In genomic region chr3:47577583-47578118, GRCh38 we compare ENCODE assay signal across 1 cellular context.
TF ChIP-seq lines count a peak whose summit lies in the region.

No MANE protein-coding gene starts in this region.

TF ChIP-seq in K562, 482 proteins besides CTCF, POLR2A, EP300 and RAD21 (continued from another document and continues in another):
- TF ChIP-seq, protein P1, sequence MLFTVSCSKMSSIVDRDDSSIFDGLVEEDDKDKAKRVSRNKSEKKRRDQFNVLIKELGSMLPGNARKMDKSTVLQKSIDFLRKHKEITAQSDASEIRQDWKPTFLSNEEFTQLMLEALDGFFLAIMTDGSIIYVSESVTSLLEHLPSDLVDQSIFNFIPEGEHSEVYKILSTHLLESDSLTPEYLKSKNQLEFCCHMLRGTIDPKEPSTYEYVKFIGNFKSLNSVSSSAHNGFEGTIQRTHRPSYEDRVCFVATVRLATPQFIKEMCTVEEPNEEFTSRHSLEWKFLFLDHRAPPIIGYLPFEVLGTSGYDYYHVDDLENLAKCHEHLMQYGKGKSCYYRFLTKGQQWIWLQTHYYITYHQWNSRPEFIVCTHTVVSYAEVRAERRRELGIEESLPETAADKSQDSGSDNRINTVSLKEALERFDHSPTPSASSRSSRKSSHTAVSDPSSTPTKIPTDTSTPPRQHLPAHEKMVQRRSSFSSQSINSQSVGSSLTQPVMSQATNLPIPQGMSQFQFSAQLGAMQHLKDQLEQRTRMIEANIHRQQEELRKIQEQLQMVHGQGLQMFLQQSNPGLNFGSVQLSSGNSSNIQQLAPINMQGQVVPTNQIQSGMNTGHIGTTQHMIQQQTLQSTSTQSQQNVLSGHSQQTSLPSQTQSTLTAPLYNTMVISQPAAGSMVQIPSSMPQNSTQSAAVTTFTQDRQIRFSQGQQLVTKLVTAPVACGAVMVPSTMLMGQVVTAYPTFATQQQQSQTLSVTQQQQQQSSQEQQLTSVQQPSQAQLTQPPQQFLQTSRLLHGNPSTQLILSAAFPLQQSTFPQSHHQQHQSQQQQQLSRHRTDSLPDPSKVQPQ (CRISPR knock-in tag; IDR thresholded peaks at IDR 0.05; ENCODE audit: borderline replicate concordance): no peak
- TF ChIP-seq SP2 (IDR thresholded peaks at IDR 0.05; ENCODE audit: extremely low read depth, low read depth, low read length, poor library complexity, severe bottlenecking) (no peak), ARNT (IDR thresholded peaks at IDR 0.05) (no peak), MTA2 (IDR thresholded peaks at IDR 0.05; ENCODE audit: low read depth) (no peak), ZZZ3 (IDR thresholded peaks at IDR 0.05) (no peak), HES1 (IDR thresholded peaks at IDR 0.05; ENCODE audit: low read depth) (no peak), MGA (IDR thresholded peaks at IDR 0.05) (peak; percentile 69), ZNF174 (CRISPR knock-in tag; IDR thresholded peaks at IDR 0.05) (no peak), ZNF436 (CRISPR knock-in tag; IDR thresholded peaks at IDR 0.05) (no peak), FUS (optimal IDR thresholded peaks at IDR 0.05; ENCODE audit: low read depth, low read length) (peak; percentile 54), ASH1L (IDR thresholded peaks at IDR 0.05; ENCODE audit: borderline replicate concordance, low read depth, partially characterized antibody) (no peak), IRF2 (CRISPR knock-in tag; IDR thresholded peaks at IDR 0.05) (0 out of 2 replicates have a peak, but pooled peaks have one; percentile 32), EP400 (IDR thresholded peaks at IDR 0.05) (no peak), PURB (CRISPR knock-in tag; IDR thresholded peaks at IDR 0.05; ENCODE audit: low read depth) (no peak), SNIP1 (IDR thresholded peaks at IDR 0.05; ENCODE audit: low read depth) (no peak), SREBF2 (CRISPR knock-in tag; IDR thresholded peaks at IDR 0.05) (no peak), PYGO2 (tag; IDR thresholded peaks at IDR 0.05) (no peak), TOE1 (IDR thresholded peaks at IDR 0.05; ENCODE audit: borderline replicate concordance) (no peak), TOE1 (CRISPR knock-in tag; IDR thresholded peaks at IDR 0.05; ENCODE audit: borderline replicate concordance, low read depth) (no peak), ZNF41 (CRISPR knock-in tag; conservative IDR thresholded peaks at IDR 0.05) (no peak), ZNF785 (CRISPR knock-in tag; IDR thresholded peaks at IDR 0.05) (no peak), GABPB2 (CRISPR knock-in tag; conservative IDR thresholded peaks at IDR 0.05) (no peak), ZNF347 (CRISPR knock-in tag; IDR thresholded peaks at IDR 0.05; ENCODE audit: low read depth) (no peak), TBP (optimal IDR thresholded peaks at IDR 0.05; ENCODE audit: low read depth, low read length) (peak; percentile 4), E2F3 (CRISPR knock-in tag; IDR thresholded peaks at IDR 0.05) (no peak), NCOA1 (IDR thresholded peaks at IDR 0.05; ENCODE audit: low read depth) (no peak), PBX2 (CRISPR knock-in tag; IDR thresholded peaks at IDR 0.05; ENCODE audit: low read depth) (no peak), PBX2 (tag; conservative IDR thresholded peaks at IDR 0.05; ENCODE audit: low read depth) (no peak), ZC3H4 (CRISPR knock-in tag; IDR thresholded peaks at IDR 0.05; ENCODE audit: borderline replicate concordance) (no peak), SRSF9 (IDR thresholded peaks at IDR 0.05; ENCODE audit: borderline replicate concordance, low read depth, low read length) (no peak), IFI16 (CRISPR knock-in tag; IDR thresholded peaks at IDR 0.05) (no peak), MAZ (CRISPR knock-in tag; conservative IDR thresholded peaks at IDR 0.05 in 1 of 2, IDR thresholded peaks at IDR 0.05 in 1 of 2) (0 out of 4 replicates have a peak, but pooled peaks of 1 of the 2 experiments have one; percentile 29), RHOXF2B (CRISPR knock-in tag; conservative IDR thresholded peaks at IDR 0.05) (no peak)
- TF ChIP-seq, protein P2, sequence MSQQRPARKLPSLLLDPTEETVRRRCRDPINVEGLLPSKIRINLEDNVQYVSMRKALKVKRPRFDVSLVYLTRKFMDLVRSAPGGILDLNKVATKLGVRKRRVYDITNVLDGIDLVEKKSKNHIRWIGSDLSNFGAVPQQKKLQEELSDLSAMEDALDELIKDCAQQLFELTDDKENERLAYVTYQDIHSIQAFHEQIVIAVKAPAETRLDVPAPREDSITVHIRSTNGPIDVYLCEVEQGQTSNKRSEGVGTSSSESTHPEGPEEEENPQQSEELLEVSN (IDR thresholded peaks at IDR 0.05; ENCODE audit: borderline replicate concordance in 1 of 2, extremely low read depth in 1 of 2, insufficient read depth in 1 of 2, insufficient read length in 1 of 2, low read depth in 1 of 2, low read length in 1 of 2, poor library complexity in 1 of 2, severe bottlenecking in 1 of 2): peak; percentile 77 to 82
- TF ChIP-seq, protein P3, sequence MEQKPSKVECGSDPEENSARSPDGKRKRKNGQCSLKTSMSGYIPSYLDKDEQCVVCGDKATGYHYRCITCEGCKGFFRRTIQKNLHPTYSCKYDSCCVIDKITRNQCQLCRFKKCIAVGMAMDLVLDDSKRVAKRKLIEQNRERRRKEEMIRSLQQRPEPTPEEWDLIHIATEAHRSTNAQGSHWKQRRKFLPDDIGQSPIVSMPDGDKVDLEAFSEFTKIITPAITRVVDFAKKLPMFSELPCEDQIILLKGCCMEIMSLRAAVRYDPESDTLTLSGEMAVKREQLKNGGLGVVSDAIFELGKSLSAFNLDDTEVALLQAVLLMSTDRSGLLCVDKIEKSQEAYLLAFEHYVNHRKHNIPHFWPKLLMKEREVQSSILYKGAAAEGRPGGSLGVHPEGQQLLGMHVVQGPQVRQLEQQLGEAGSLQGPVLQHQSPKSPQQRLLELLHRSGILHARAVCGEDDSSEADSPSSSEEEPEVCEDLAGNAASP (IDR thresholded peaks at IDR 0.05): no peak
- TF ChIP-seq, protein P4, sequence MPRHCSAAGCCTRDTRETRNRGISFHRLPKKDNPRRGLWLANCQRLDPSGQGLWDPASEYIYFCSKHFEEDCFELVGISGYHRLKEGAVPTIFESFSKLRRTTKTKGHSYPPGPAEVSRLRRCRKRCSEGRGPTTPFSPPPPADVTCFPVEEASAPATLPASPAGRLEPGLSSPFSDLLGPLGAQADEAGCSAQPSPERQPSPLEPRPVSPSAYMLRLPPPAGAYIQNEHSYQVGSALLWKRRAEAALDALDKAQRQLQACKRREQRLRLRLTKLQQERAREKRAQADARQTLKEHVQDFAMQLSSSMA (CRISPR knock-in tag; IDR thresholded peaks at IDR 0.05): no peak
- TF ChIP-seq, protein P5, sequence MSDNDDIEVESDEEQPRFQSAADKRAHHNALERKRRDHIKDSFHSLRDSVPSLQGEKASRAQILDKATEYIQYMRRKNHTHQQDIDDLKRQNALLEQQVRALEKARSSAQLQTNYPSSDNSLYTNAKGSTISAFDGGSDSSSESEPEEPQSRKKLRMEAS (CRISPR knock-in tag; IDR thresholded peaks at IDR 0.05): peak; percentile 48; the same call in 1 of the 2 replicates
- TF ChIP-seq, protein P6, sequence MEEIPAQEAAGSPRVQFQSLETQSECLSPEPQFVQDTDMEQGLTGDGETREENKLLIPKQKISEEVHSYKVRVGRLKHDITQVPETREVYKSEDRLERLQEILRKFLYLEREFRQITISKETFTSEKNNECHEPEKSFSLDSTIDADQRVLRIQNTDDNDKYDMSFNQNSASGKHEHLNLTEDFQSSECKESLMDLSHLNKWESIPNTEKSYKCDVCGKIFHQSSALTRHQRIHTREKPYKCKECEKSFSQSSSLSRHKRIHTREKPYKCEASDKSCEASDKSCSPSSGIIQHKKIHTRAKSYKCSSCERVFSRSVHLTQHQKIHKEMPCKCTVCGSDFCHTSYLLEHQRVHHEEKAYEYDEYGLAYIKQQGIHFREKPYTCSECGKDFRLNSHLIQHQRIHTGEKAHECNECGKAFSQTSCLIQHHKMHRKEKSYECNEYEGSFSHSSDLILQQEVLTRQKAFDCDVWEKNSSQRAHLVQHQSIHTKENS (CRISPR knock-in tag; IDR thresholded peaks at IDR 0.05): no peak
- TF ChIP-seq, protein P7, sequence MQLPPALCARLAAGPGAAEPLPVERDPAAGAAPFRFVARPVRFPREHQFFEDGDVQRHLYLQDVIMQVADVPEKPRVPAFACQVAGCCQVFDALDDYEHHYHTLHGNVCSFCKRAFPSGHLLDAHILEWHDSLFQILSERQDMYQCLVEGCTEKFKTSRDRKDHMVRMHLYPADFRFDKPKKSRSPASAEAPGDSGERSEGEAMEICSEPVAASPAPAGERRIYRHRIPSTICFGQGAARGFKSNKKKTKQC (CRISPR knock-in tag; IDR thresholded peaks at IDR 0.05): no peak
